ENCODE assay signal across 3 cellular contexts in genomic region chr11:91314521-91314920, GRCh38.
"Had no signal": no experiment of that assay in that cellular context is flagged by ENCODE, and none has a peak within 500 bp of the region (broad histone marks: within the 10 kb centered on the region; RNA-seq: fewer than 3 reads in every experiment).

No MANE protein-coding gene starts in this region.

- DNase-seq: GDM1, GF-D8 had no signal

- ATAC-seq: GM12878 had no signal

- H3K4me3 ChIP-seq: GM12878 had no signal
